10 cellular contexts compared by ENCODE assay signal in genomic region chr1:1434812-1435093, GRCh38. TPM values are rescaled to one million over a fixed set of nuclear protein-coding genes. Genes with fewer than 3 reads are reported as not detected.
A peak's percentile ranks its signal among the peaks of the same experiment; 100 is the strongest.
DNase-seq lines count a peak whose midpoint lies in the region; ATAC-seq and TF ChIP-seq lines count a peak whose summit lies in the region.
"Had no signal": no experiment of that assay in that cellular context is flagged by ENCODE, and none has a peak within 500 bp of the region (broad histone marks: within the 10 kb centered on the region; RNA-seq: fewer than 3 reads in every experiment).

No MANE protein-coding gene starts in this region.

- peak overlapping the region; percentile 71 for H3K4me3 Mint-ChIP-seq in WTC11

- peaks cover 3% of the 10 kb centered on the region for H3K27me3 ChIP-seq in iPS-15b (ENCODE audit: control insufficient read depth, insufficient read depth, low read length)
- H3K27me3 ChIP-seq in skeletal muscle tissue (ENCODE audit: control insufficient read depth in 3 of 3, insufficient read depth in 3 of 3, low read length in 3 of 3): peaks cover 0 to 39% (median 13%) of the 10 kb centered on the region in 3 donors

- peaks cover 6% of the 10 kb centered on the region; the same call in 1 of the 2 replicates for H3K27me3 Mint-ChIP-seq in WTC11 (ENCODE audit: low read depth)

- H3K27ac Mint-ChIP-seq in WTC11: peak overlapping the region; percentile 84; the same call in 1 of the 2 replicates

- POLR2A ChIA-PET in WTC11 (lab: Charles Lee): interaction anchor here (2.5 kb wide), 1 partner anchor 27 kb away, joined by 7 read pairs; no protein-coding TSS in a partner anchor

- peaks cover 7% of the 10 kb centered on the region for H3K4me1 ChIP-seq in iPS-15b (ENCODE audit: control insufficient read depth, insufficient read depth, low read length)
- peaks cover 53 to 64% (median 63%) of the 10 kb centered on the region in 3 donors for H3K4me1 ChIP-seq in skeletal muscle tissue (ENCODE audit: control insufficient read depth in 3 of 3, insufficient read depth in 3 of 3, low read length in 3 of 3)

- H3K9me3 Mint-ChIP-seq in WTC11: no peaks in the 10 kb centered on the region

- H3K9me3 ChIP-seq in iPS-15b (ENCODE audit: control insufficient read depth, insufficient read depth, low read length) (no peaks in the 10 kb centered on the region), skeletal muscle tissue (ENCODE audit: control insufficient read depth in 3 of 3, low read length in 3 of 3) (no peaks in the 10 kb centered on the region)

- ATAC-seq in WTC11 (no peak), HG02840 (IDR thresholded peaks at IDR 0.05; ENCODE audit: low FRiP score, unreplicated experiment) (no peak), HG02885 (IDR thresholded peaks at IDR 0.05; ENCODE audit: poor library complexity, unreplicated experiment) (no peak)

- H3K27ac ChIP-seq in skeletal muscle tissue (ENCODE audit: low read depth, low read length): peak overlapping the region; percentile 82

- H3K4me3 ChIP-seq in iPS-15b (ENCODE audit: low read depth, low read length) (peak overlapping the region; percentile 66), skeletal muscle tissue (ENCODE audit: low read length in 3 of 3) (peak overlapping the region in 2 of 3 donors; percentile 68 to 73)

- in situ Hi-C loops in GM13976 (cut with MboI; ENCODE audit: low sequenced_read_pairs, unreplicated experiment): no loop called here

- CTCF ChIA-PET in WTC11 (lab: Charles Lee): interaction anchor here (1.3 to 1.5 kb wide), 3 partner anchors 27 to 63 kb away, joined by 5 to 7 read pairs (median 5); partner anchors contain the start of genes AURKAIP1 and MRPL20

- H3K4me1 Mint-ChIP-seq in WTC11: peaks cover 27% of the 10 kb centered on the region

- no peaks in the 10 kb centered on the region for H3K36me3 Mint-ChIP-seq in WTC11

- no peak for TF ChIP-seq CTCF in GM13976 (IDR thresholded peaks at IDR 0.05; ENCODE audit: borderline replicate concordance, control extremely low read depth, extremely low read depth, insufficient read depth, missing control alignments)
- TF ChIP-seq CTCF in WTC11 (IDR thresholded peaks at IDR 0.05): no peak

- H3K9ac ChIP-seq in iPS-15b (ENCODE audit: low read depth, low read length): peak overlapping the region; percentile 70
- H3K9ac ChIP-seq in skeletal muscle tissue (ENCODE audit: low read depth in 1 of 3, low read length in 3 of 3): peak overlapping the region in 2 of 3 donors; percentile 53 to 62

- peak; percentile 38 for DNase-seq in GM13976 (ENCODE audit: low spot score)
- DNase-seq in WTC11 (ENCODE audit: low spot score): no peak
- DNase-seq in NCI-H82 treated with DMSO at 0.1 percent for 48 hours (lab: John Stamatoyannopoulos, UW; ENCODE audit: unreplicated experiment): no peak
- no peak for DNase-seq in Ammon's horn (ENCODE audit: low spot score)

- H3K36me3 ChIP-seq in iPS-15b (ENCODE audit: control insufficient read depth, insufficient read depth, low read length) (peaks cover 3% of the 10 kb centered on the region), skeletal muscle tissue (ENCODE audit: control insufficient read depth in 3 of 3, insufficient read depth in 3 of 3, low read length in 3 of 3) (no peaks in the 10 kb centered on the region)

TF ChIP-seq in WTC11, 78 proteins besides CTCF, POLR2A, EP300 and RAD21:
- 0 out of 2 replicates have a peak, but pooled peaks have one; percentile 14 for TF ChIP-seq CBFB (CRISPR knock-in tag; IDR thresholded peaks at IDR 0.05; ENCODE audit: low read depth)
- 0 out of 2 replicates have a peak, but pooled peaks have one; percentile 23 for TF ChIP-seq TP53 (CRISPR knock-in tag; IDR thresholded peaks at IDR 0.05)
- TF ChIP-seq ZNF423 (CRISPR knock-in tag; IDR thresholded peaks at IDR 0.05): no peak
- TF ChIP-seq NR3C1 (CRISPR knock-in tag; conservative IDR thresholded peaks at IDR 0.05; ENCODE audit: low read depth): no peak

RNA-seq across cellular contexts. Expression of gene VWA1, which starts 0.7 kb away (rescaled TPM):
- total RNA-seq in WTC11 (2021) (28.3 to 35.5 TPM (median 28.3 TPM) in 3 replicates), skeletal muscle tissue (11.0 TPM)

RNA-seq across cellular contexts. Expression of gene ANKRD65, which starts 13.7 kb away (rescaled TPM):
- 1.6 to 2.8 TPM (median 1.9 TPM) in 3 replicates for total RNA-seq in WTC11 (2021)
- 5.7 TPM for total RNA-seq in skeletal muscle tissue
- total RNA-seq: H4, RPMI7951 had no signal

RNA-seq across cellular contexts. Expression of gene ATAD3C, which starts 14.7 kb away (rescaled TPM):
- 0.60 to 0.94 TPM (median 0.61 TPM) in 3 replicates for total RNA-seq in WTC11 (2021)
- not detected for total RNA-seq in skeletal muscle tissue
- total RNA-seq: H4, RPMI7951 had no signal

RNA-seq across cellular contexts. Expression of gene MRPL20, which starts 27.7 kb away (rescaled TPM):
- total RNA-seq in WTC11 (2021) (126 to 156 TPM (median 134 TPM) in 3 replicates), skeletal muscle tissue (75.7 TPM)

RNA-seq across cellular contexts. Expression of gene CCNL2, which starts 35.6 kb away (rescaled TPM):
- 117 to 142 TPM (median 117 TPM) in 3 replicates for total RNA-seq in WTC11 (2021)
- 55.3 TPM for total RNA-seq in skeletal muscle tissue
